In genomic region chr22:28800308-28801041, GRCh38 we compare ENCODE assay signal across 1 cellular context.
TF ChIP-seq lines count a peak whose summit lies in the region.

Gene XBP1, minus strand, starts transcription at chr22:28800569.

TF ChIP-seq in HepG2, 621 proteins besides CTCF, POLR2A, EP300 and RAD21 (continued from another document and continues in another):
- TF ChIP-seq ZNF407 (CRISPR knock-in tag; IDR thresholded peaks at IDR 0.05; ENCODE audit: not compliant biosample characterization) (peak; percentile 74), ZNF782 (CRISPR knock-in tag; IDR thresholded peaks at IDR 0.05; ENCODE audit: borderline replicate concordance) (0 out of 2 replicates have a peak, but pooled peaks have one; percentile 52), ZNF547 (CRISPR knock-in tag; IDR thresholded peaks at IDR 0.05) (peak; percentile 96), ZNF3 (CRISPR knock-in tag; IDR thresholded peaks at IDR 0.05) (peak; percentile 44; the same call in 1 of the 2 replicates), ZNF850 (CRISPR knock-in tag; conservative IDR thresholded peaks at IDR 0.05) (0 out of 2 replicates have a peak, but pooled peaks have one; percentile 67), MYPOP (CRISPR knock-in tag; IDR thresholded peaks at IDR 0.05) (peak; percentile 83; the same call in 1 of the 2 replicates), ZNF563 (CRISPR knock-in tag; IDR thresholded peaks at IDR 0.05) (peak; percentile 82), SRY (CRISPR knock-in tag; IDR thresholded peaks at IDR 0.05) (peak; percentile 94), IRX3 (CRISPR knock-in tag; IDR thresholded peaks at IDR 0.05; ENCODE audit: borderline replicate concordance, low read depth) (peak; percentile 79), CCDC6 (CRISPR knock-in tag; IDR thresholded peaks at IDR 0.05) (peak; percentile 68; the same call in 1 of the 2 replicates), HNF4G (IDR thresholded peaks at IDR 0.05; ENCODE audit: borderline replicate concordance, low read depth, low read length) (peak; percentile 42; the same call in 1 of the 2 replicates), HNF4G (CRISPR knock-in tag; IDR thresholded peaks at IDR 0.05; ENCODE audit: borderline replicate concordance, low read depth) (peak; percentile 83), GTF2F1 (IDR thresholded peaks at IDR 0.05; ENCODE audit: low read length) (peak; percentile 91; the same call in 1 of the 2 replicates), MXD4 (CRISPR knock-in tag; IDR thresholded peaks at IDR 0.05) (peak; percentile 37; the same call in 1 of the 2 replicates), MED8 (CRISPR knock-in tag; IDR thresholded peaks at IDR 0.05; ENCODE audit: insufficient replicate concordance) (peak; percentile 91), E2F5 (CRISPR knock-in tag; conservative IDR thresholded peaks at IDR 0.05) (peak; percentile 78; the same call in 1 of the 2 replicates), ZNF318 (CRISPR knock-in tag; IDR thresholded peaks at IDR 0.05) (peak; percentile 76; the same call in 1 of the 2 replicates), NR2F6 (IDR thresholded peaks at IDR 0.05) (peak; percentile 43; the same call in 1 of the 2 replicates), NR2F6 (CRISPR knock-in tag; IDR thresholded peaks at IDR 0.05) (peak; percentile 74), KDM2A (CRISPR knock-in tag; IDR thresholded peaks at IDR 0.05; ENCODE audit: borderline replicate concordance, low read depth) (peak; percentile 74), SIX4 (CRISPR knock-in tag; IDR thresholded peaks at IDR 0.05) (peak; percentile 7; the same call in 1 of the 2 replicates), HDAC2 (CRISPR knock-in tag; IDR thresholded peaks at IDR 0.05) (peak; percentile 44; the same call in 1 of the 2 replicates), TOE1 (CRISPR knock-in tag; IDR thresholded peaks at IDR 0.05) (no peak), ZBTB49 (CRISPR knock-in tag; IDR thresholded peaks at IDR 0.05; ENCODE audit: borderline replicate concordance) (no peak), ZFP90 (CRISPR knock-in tag; IDR thresholded peaks at IDR 0.05; ENCODE audit: borderline replicate concordance) (no peak)
- TF ChIP-seq, protein P1, sequence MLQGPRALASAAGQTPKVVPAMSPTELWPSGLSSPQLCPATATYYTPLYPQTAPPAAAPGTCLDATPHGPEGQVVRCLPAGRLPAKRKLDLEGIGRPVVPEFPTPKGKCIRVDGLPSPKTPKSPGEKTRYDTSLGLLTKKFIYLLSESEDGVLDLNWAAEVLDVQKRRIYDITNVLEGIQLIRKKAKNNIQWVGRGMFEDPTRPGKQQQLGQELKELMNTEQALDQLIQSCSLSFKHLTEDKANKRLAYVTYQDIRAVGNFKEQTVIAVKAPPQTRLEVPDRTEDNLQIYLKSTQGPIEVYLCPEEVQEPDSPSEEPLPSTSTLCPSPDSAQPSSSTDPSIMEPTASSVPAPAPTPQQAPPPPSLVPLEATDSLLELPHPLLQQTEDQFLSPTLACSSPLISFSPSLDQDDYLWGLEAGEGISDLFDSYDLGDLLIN (CRISPR knock-in tag; IDR thresholded peaks at IDR 0.05; ENCODE audit: borderline replicate concordance) = 0 out of 2 replicates have a peak, but pooled peaks have one; percentile 30
- TF ChIP-seq, protein P2, sequence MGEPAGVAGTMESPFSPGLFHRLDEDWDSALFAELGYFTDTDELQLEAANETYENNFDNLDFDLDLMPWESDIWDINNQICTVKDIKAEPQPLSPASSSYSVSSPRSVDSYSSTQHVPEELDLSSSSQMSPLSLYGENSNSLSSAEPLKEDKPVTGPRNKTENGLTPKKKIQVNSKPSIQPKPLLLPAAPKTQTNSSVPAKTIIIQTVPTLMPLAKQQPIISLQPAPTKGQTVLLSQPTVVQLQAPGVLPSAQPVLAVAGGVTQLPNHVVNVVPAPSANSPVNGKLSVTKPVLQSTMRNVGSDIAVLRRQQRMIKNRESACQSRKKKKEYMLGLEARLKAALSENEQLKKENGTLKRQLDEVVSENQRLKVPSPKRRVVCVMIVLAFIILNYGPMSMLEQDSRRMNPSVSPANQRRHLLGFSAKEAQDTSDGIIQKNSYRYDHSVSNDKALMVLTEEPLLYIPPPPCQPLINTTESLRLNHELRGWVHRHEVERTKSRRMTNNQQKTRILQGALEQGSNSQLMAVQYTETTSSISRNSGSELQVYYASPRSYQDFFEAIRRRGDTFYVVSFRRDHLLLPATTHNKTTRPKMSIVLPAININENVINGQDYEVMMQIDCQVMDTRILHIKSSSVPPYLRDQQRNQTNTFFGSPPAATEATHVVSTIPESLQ (CRISPR knock-in tag; conservative IDR thresholded peaks at IDR 0.05) = 0 out of 2 replicates have a peak, but pooled peaks have one; percentile 45
- TF ChIP-seq, protein P3, sequence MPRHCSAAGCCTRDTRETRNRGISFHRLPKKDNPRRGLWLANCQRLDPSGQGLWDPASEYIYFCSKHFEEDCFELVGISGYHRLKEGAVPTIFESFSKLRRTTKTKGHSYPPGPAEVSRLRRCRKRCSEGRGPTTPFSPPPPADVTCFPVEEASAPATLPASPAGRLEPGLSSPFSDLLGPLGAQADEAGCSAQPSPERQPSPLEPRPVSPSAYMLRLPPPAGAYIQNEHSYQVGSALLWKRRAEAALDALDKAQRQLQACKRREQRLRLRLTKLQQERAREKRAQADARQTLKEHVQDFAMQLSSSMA (CRISPR knock-in tag; IDR thresholded peaks at IDR 0.05) = no peak
